In genomic region chr5:177552839-177553455, GRCh38 we compare ENCODE assay signal across 8 cellular contexts. TPM values are rescaled to one million over a fixed set of nuclear protein-coding genes. Genes with fewer than 3 reads are reported as not detected.
DNase-seq lines count a peak whose midpoint lies in the region; ATAC-seq, FAIRE-seq and TF ChIP-seq lines count a peak whose summit lies in the region.

No MANE protein-coding gene starts in this region.

- no peaks in the 10 kb centered on the region for H3K9me3 Mint-ChIP-seq in activated naive CD4-positive, alpha-beta T cell treated with anti-CD3 and anti-CD28 coated beads, Interleukin-2, amount 10 ng/mL, durations not matched to agents 7 days and 5 days

- peaks cover 16% of the 10 kb centered on the region for H3K36me3 Mint-ChIP-seq in activated naive CD4-positive, alpha-beta T cell treated with anti-CD3 and anti-CD28 coated beads, Interleukin-2, amount 10 ng/mL, durations not matched to agents 7 days and 5 days

- no TSS peak for BruUV-seq in GM12878 (replicated peaks; lab: Mats Ljungman, UMichigan)

- H3K27ac Mint-ChIP-seq in activated naive CD4-positive, alpha-beta T cell treated with anti-CD3 and anti-CD28 coated beads, Interleukin-2, amount 10 ng/mL, durations not matched to agents 7 days and 5 days = peak overlapping the region; percentile 28

- peak overlapping the region; percentile 57; the same call in 1 of the 2 replicates for H3K27ac ChIP-seq in GM12878 (ENCODE audit: control insufficient read depth, insufficient read depth)
- peak overlapping the region; percentile 43 to 77 (median 65) for H3K27ac ChIP-seq in right lobe of liver
- H3K27ac ChIP-seq in upper lobe of right lung = peak overlapping the region; percentile 73

- SMC1A ChIA-PET in GM12878 (lab: Charles Lee; ENCODE audit: uncharacterized antibody, unreplicated experiment) = interaction anchor here (1.1 to 1.4 kb wide), 3 partner anchors 32 to 163 kb away, joined by 3 to 4 read pairs (median 3); no protein-coding TSS in a partner anchor

- H3K79me2 ChIP-seq in GM12878 (ENCODE audit: control insufficient read depth, insufficient read depth, low read length) = peaks cover 24% of the 10 kb centered on the region

- POLR2A ChIA-PET in GM12878 (lab: Charles Lee) = interaction anchor here (1.2 kb wide), 1 partner anchor 583 kb away, joined by 3 read pairs; no protein-coding TSS in a partner anchor

- H3K4me1 Mint-ChIP-seq in activated naive CD4-positive, alpha-beta T cell treated with anti-CD3 and anti-CD28 coated beads, Interleukin-2, amount 10 ng/mL, durations not matched to agents 7 days and 5 days = peaks cover 47% of the 10 kb centered on the region

- H2AFZ ChIP-seq in GM12878 (ENCODE audit: control insufficient read depth, low read depth, low read length) = no peak overlapping the region

- H4K20me1 ChIP-seq in GM12878 (ENCODE audit: control insufficient read depth, insufficient read depth) = no peaks in the 10 kb centered on the region; the same call in 1 of the 2 replicates

- intact Hi-C loops in GM12878 (cut with micrococcal nuclease; ENCODE audit: unreplicated experiment) = loop anchor here (5.0 kb wide), 1 partner anchor 36 kb away; the partner anchor contains the start of gene DDX41
- intact Hi-C loops in right lobe of liver (cut with DNase I) = no loop called here
- intact Hi-C loops in upper lobe of right lung (cut with DNase I) = no loop called here

- TF ChIP-seq CTCF in GM12878 (IDR thresholded peaks at IDR 0.05 in 2 of 3, conservative IDR thresholded peaks at IDR 0.05 in 1 of 3; ENCODE audit: control insufficient read depth in 2 of 3, extremely low read depth in 1 of 3, insufficient read depth in 1 of 3, low read depth in 3 of 3, low read length in 3 of 3) (no peak), right lobe of liver (IDR thresholded peaks at IDR 0.05) (no peak), upper lobe of right lung (IDR thresholded peaks at IDR 0.05) (no peak)

- H3K9me3 ChIP-seq in GM12878 (replicated peaks; ENCODE audit: control insufficient read depth, insufficient read depth, low read length) (no peaks in the 10 kb centered on the region), right lobe of liver (no peaks in the 10 kb centered on the region), upper lobe of right lung (no peaks in the 10 kb centered on the region)

- TF ChIP-seq POLR2A in GM12878 (IDR thresholded peaks at IDR 0.05; ENCODE audit: low read depth, low read length) = no peak
- no peak for TF ChIP-seq POLR2A in right lobe of liver (IDR thresholded peaks at IDR 0.05)

- H3K4me3 ChIP-seq in GM12878 = peak overlapping the region; percentile 92
- peak overlapping the region; percentile 65 to 89 (median 78) for H3K4me3 ChIP-seq in right lobe of liver
- H3K4me3 ChIP-seq in upper lobe of right lung = peak overlapping the region; percentile 95

- peaks cover 8% of the 10 kb centered on the region for H3K4me1 ChIP-seq in GM12878 (ENCODE audit: control insufficient read depth, insufficient read depth, low read length)
- peaks cover 0 to 22% (median 9%) of the 10 kb centered on the region in 4 donors for H3K4me1 ChIP-seq in right lobe of liver
- H3K4me1 ChIP-seq in upper lobe of right lung = peaks cover 13% of the 10 kb centered on the region

- H3K36me3 ChIP-seq in GM12878 (ENCODE audit: control insufficient read depth in 2 of 2, insufficient read depth in 2 of 2, low read length in 1 of 2) (0 out of 4 replicates have a peak, but pooled peaks cover 0 to 3% of the 10 kb centered on the region in 2 experiments), right lobe of liver (no peaks in the 10 kb centered on the region), upper lobe of right lung (peaks cover 21% of the 10 kb centered on the region)

- in situ Hi-C loops in GM12878 (cut with MboI) = no loop called here

- H3K4me2 ChIP-seq in GM12878 (ENCODE audit: control insufficient read depth, insufficient read depth) = peak overlapping the region; percentile 91

- DNase-seq in activated naive CD4-positive, alpha-beta T cell treated with anti-CD3 and anti-CD28 coated beads, Interleukin-2, amount 10 ng/mL, durations not matched to agents 7 days and 5 days = no peak
- DNase-seq in activated naive CD4-positive, alpha-beta T cell treated with Interleukin-2 at 50 U/mL for 16 hours = no peak
- no peak for DNase-seq in GM12878 (ENCODE audit: low read depth, low spot score)
- DNase-seq in right lobe of liver = peak; percentile 30 to 75 (median 68)
- DNase-seq in upper lobe of right lung = no peak
- DNase-seq in Ammon's horn (ENCODE audit: low spot score) = no peak

- no peaks in the 10 kb centered on the region for H3K27me3 Mint-ChIP-seq in activated naive CD4-positive, alpha-beta T cell treated with anti-CD3 and anti-CD28 coated beads, Interleukin-2, amount 10 ng/mL, durations not matched to agents 7 days and 5 days

- RAD21 ChIA-PET in GM12878 (lab: Charles Lee; ENCODE audit: unreplicated experiment) = no interaction called here

- H3K27me3 ChIP-seq in GM12878 (replicated peaks in 1 of 2; ENCODE audit: control insufficient read depth in 2 of 2, insufficient read depth in 2 of 2, low read length in 1 of 2) = no peaks in the 10 kb centered on the region
- no peaks in the 10 kb centered on the region for H3K27me3 ChIP-seq in right lobe of liver
- no peaks in the 10 kb centered on the region for H3K27me3 ChIP-seq in upper lobe of right lung

- TF ChIP-seq EP300 in GM12878 (IDR thresholded peaks at IDR 0.05; ENCODE audit: borderline replicate concordance in 1 of 2, control insufficient read depth in 1 of 2, low read depth in 2 of 2, low read length in 2 of 2) = no peak

- FAIRE-seq in GM12878 (lab: Jason Lieb, UNC) = no peak

- ATAC-seq in GM12878 (no peak), right lobe of liver (peak; percentile 60 to 72 (median 70)), upper lobe of right lung (no peak), HG03520 (IDR thresholded peaks at IDR 0.05; ENCODE audit: unreplicated experiment) (no peak), GM19035 (IDR thresholded peaks at IDR 0.05; ENCODE audit: unreplicated experiment) (no peak)

- TF ChIP-seq RAD21 in GM12878 (IDR thresholded peaks at IDR 0.05; ENCODE audit: insufficient read depth, low read depth, low read length) = no peak

- WGBS in GM12878 (ENCODE audit: insufficient coverage, insufficient replicate concordance, low lambda C conversion rate, missing lambda C conversion rate) = 77% methylated on average over 16 of the region's 16 CpGs
- 19% methylated on average over 7 of the region's 16 CpGs for WGBS in right lobe of liver (ENCODE audit: insufficient coverage, low coverage, low lambda C conversion rate, missing lambda C conversion rate)

- CTCF ChIA-PET in activated naive CD4-positive, alpha-beta T cell treated with anti-CD3 and anti-CD28 coated beads, Interleukin-2, amount 10 ng/mL, durations not matched to agents 7 days and 5 days (lab: Charles Lee) = interaction anchor here (1.2 kb wide), 1 partner anchor 32 kb away, joined by 3 read pairs; no protein-coding TSS in a partner anchor
- CTCF ChIA-PET in GM12878 (lab: Yijun Ruan, JAX) = interaction anchor here (0.7 to 1.1 kb wide), 2 partner anchors 46 to 243 kb away, joined by 3 read pairs; no protein-coding TSS in a partner anchor

- H3K4me3 Mint-ChIP-seq in activated naive CD4-positive, alpha-beta T cell treated with anti-CD3 and anti-CD28 coated beads, Interleukin-2, amount 10 ng/mL, durations not matched to agents 7 days and 5 days = peak overlapping the region; percentile 70

- peak overlapping the region; percentile 76 for H3K9ac ChIP-seq in GM12878 (ENCODE audit: control insufficient read depth, insufficient read depth, low read length)

RNA-seq across cellular contexts. Expression of gene FAM193B, which starts 1.4 kb away (rescaled TPM):
- 77.1 and 93.7 TPM in 2 replicates for total RNA-seq in GM12878 (2013; cell fraction: nucleolus; rRNA removed)
- total RNA-seq in GM12878 (2014; rRNA removed) = 29.3 and 32.4 TPM in 2 replicates
- 22.6 and 26.2 TPM in 2 replicates for total RNA-seq in GM12878 (2014; rRNA removed; fragmentation: Illumina TruSeq; extraction: Trizol)
- 34.3 and 47.0 TPM in 2 replicates for total RNA-seq in GM12878 (2021)
- polyA plus RNA-seq in GM12878 (2011; ENCODE audit: low read depth) = 40.4 TPM
- polyA plus RNA-seq in GM12878 (2011; rRNA removed) = 26.7 and 37.8 TPM in 2 replicates
- 33.1 and 39.8 TPM in 2 replicates for polyA plus RNA-seq in GM12878 (2011; cell fraction: cytosol; rRNA removed)
- 225 and 240 TPM in 2 replicates for polyA plus RNA-seq in GM12878 (2011; cell fraction: nucleus; rRNA removed)
- polyA plus RNA-seq in GM12878 (2012) = 50.5 and 58.2 TPM in 2 replicates
- 10.7 and 27.6 TPM in 2 replicates for polyA plus RNA-seq in GM12878 (2014; fragmentation: Illumina TruSeq; extraction: Trizol)
- 10 to 100 TPM in 1 of 2 experiments, 1 to 10 TPM in 1; 3.3 to 11.1 TPM for polyA plus RNA-seq in GM12878 (2014; fragmentation: Nextera tagmentation; extraction: Ambion mirVana)
- 44.1 and 51.8 TPM in 2 replicates for polyA plus RNA-seq in GM12878 (2014; rRNA removed)
- polyA plus RNA-seq in GM12878 (2016; fragmentation: Nextera tagmentation; extraction: Ambion mirVana) = 10 to 100 TPM in 1 of 2 experiments, 1 to 10 TPM in 1; 9.0 to 14.5 TPM
- polyA minus RNA-seq in GM12878 (2011; rRNA and poly(A)+ RNA removed) = 11.3 and 19.0 TPM in 2 replicates
- 10.3 and 14.2 TPM in 2 replicates for polyA minus RNA-seq in GM12878 (2011; cell fraction: cytosol; rRNA and poly(A)+ RNA removed)
- polyA minus RNA-seq in GM12878 (2011; cell fraction: nucleus; rRNA and poly(A)+ RNA removed) = 25.0 and 38.2 TPM in 2 replicates
- total RNA-seq in right lobe of liver = 10 to 100 TPM; 22.1 to 55.4 (median 39.2) TPM
- 76.3 TPM for total RNA-seq in upper lobe of right lung

RNA-seq across cellular contexts. Expression of gene DDX41, which starts 36.2 kb away (rescaled TPM):
- 139 and 149 TPM in 2 replicates for total RNA-seq in GM12878 (2013; cell fraction: nucleolus; rRNA removed)
- total RNA-seq in GM12878 (2014; rRNA removed) (184 and 215 TPM in 2 replicates), GM12878 (2014; rRNA removed; fragmentation: Illumina TruSeq; extraction: Trizol) (56.3 and 59.3 TPM in 2 replicates), GM12878 (2021) (136 and 149 TPM in 2 replicates), right lobe of liver (10 to 100 TPM; 35.1 to 64.8 (median 47.9) TPM), upper lobe of right lung (61.6 TPM)
- 86.4 TPM for polyA plus RNA-seq in GM12878 (2011; ENCODE audit: low read depth)
- polyA plus RNA-seq in GM12878 (2011; rRNA removed) (83.0 and 114 TPM in 2 replicates), GM12878 (2014; fragmentation: Illumina TruSeq; extraction: Trizol) (36.1 and 59.5 TPM in 2 replicates), GM12878 (2014; fragmentation: Nextera tagmentation; extraction: Ambion mirVana) (10 to 100 TPM; 32.7 to 67.6 TPM), GM12878 (2014; rRNA removed) (176 and 216 TPM in 2 replicates), GM12878 (2016; fragmentation: Nextera tagmentation; extraction: Ambion mirVana) (100 to 1,000 TPM in 1 of 2 experiments, 10 to 100 TPM in 1; 85.9 to 101 TPM)
- polyA plus RNA-seq in GM12878 (2011; cell fraction: cytosol; rRNA removed) = 164 and 232 TPM in 2 replicates
- polyA plus RNA-seq in GM12878 (2011; cell fraction: nucleus; rRNA removed) = 533 and 587 TPM in 2 replicates
- polyA plus RNA-seq in GM12878 (2012) = 160 and 166 TPM in 2 replicates
- 125 and 201 TPM in 2 replicates for polyA minus RNA-seq in GM12878 (2011; rRNA and poly(A)+ RNA removed)
- 40.6 and 85.2 TPM in 2 replicates for polyA minus RNA-seq in GM12878 (2011; cell fraction: cytosol; rRNA and poly(A)+ RNA removed)
- 141 and 184 TPM in 2 replicates for polyA minus RNA-seq in GM12878 (2011; cell fraction: nucleus; rRNA and poly(A)+ RNA removed)

RNA-seq across cellular contexts. Expression of gene TMED9, which starts 39.1 kb away (rescaled TPM):
- total RNA-seq in GM12878 (2013; cell fraction: nucleolus; rRNA removed) = 67.6 and 67.8 TPM in 2 replicates
- total RNA-seq in GM12878 (2014; rRNA removed) = 36.2 and 44.8 TPM in 2 replicates
- total RNA-seq in GM12878 (2014; rRNA removed; fragmentation: Illumina TruSeq; extraction: Trizol) = 40.3 and 44.9 TPM in 2 replicates
- 121 and 127 TPM in 2 replicates for total RNA-seq in GM12878 (2021)
- polyA plus RNA-seq in GM12878 (2011; ENCODE audit: low read depth) = 76.7 TPM
- 96.0 and 138 TPM in 2 replicates for polyA plus RNA-seq in GM12878 (2011; rRNA removed)
- 152 and 160 TPM in 2 replicates for polyA plus RNA-seq in GM12878 (2011; cell fraction: cytosol; rRNA removed)
- 55.1 and 67.2 TPM in 2 replicates for polyA plus RNA-seq in GM12878 (2011; cell fraction: nucleus; rRNA removed)
- polyA plus RNA-seq in GM12878 (2012) = 162 and 175 TPM in 2 replicates
- polyA plus RNA-seq in GM12878 (2014; fragmentation: Illumina TruSeq; extraction: Trizol) = 41.8 and 89.6 TPM in 2 replicates
- polyA plus RNA-seq in GM12878 (2014; fragmentation: Nextera tagmentation; extraction: Ambion mirVana) = 10 to 100 TPM; 35.7 to 46.6 TPM
- polyA plus RNA-seq in GM12878 (2014; rRNA removed) = 144 and 157 TPM in 2 replicates
- 100 to 1,000 TPM; 125 to 136 TPM for polyA plus RNA-seq in GM12878 (2016; fragmentation: Nextera tagmentation; extraction: Ambion mirVana)
- 130 and 153 TPM in 2 replicates for polyA minus RNA-seq in GM12878 (2011; rRNA and poly(A)+ RNA removed)
- 29.7 and 39.8 TPM in 2 replicates for polyA minus RNA-seq in GM12878 (2011; cell fraction: cytosol; rRNA and poly(A)+ RNA removed)
- polyA minus RNA-seq in GM12878 (2011; cell fraction: nucleus; rRNA and poly(A)+ RNA removed) = 32.4 and 35.7 TPM in 2 replicates
- 100 to 1,000 TPM in 5 of 6 experiments, 10 to 100 TPM in 1; 81.8 to 149 (median 133) TPM for total RNA-seq in right lobe of liver
- 133 TPM for total RNA-seq in upper lobe of right lung

RNA-seq across cellular contexts. Expression of gene DOK3, which starts 43.3 kb away (rescaled TPM):
- 146 and 175 TPM in 2 replicates for total RNA-seq in GM12878 (2013; cell fraction: nucleolus; rRNA removed)
- total RNA-seq in GM12878 (2014; rRNA removed) = 48.8 and 52.6 TPM in 2 replicates
- total RNA-seq in GM12878 (2014; rRNA removed; fragmentation: Illumina TruSeq; extraction: Trizol) = 16.4 and 17.7 TPM in 2 replicates
- 95.3 and 107 TPM in 2 replicates for total RNA-seq in GM12878 (2021)
- 36.3 TPM for polyA plus RNA-seq in GM12878 (2011; ENCODE audit: low read depth)
- polyA plus RNA-seq in GM12878 (2011; rRNA removed) = 26.3 and 51.5 TPM in 2 replicates
- 68.7 and 85.6 TPM in 2 replicates for polyA plus RNA-seq in GM12878 (2011; cell fraction: cytosol; rRNA removed)
- polyA plus RNA-seq in GM12878 (2011; cell fraction: nucleus; rRNA removed) = 247 and 263 TPM in 2 replicates
- polyA plus RNA-seq in GM12878 (2012) = 84.1 and 86.7 TPM in 2 replicates
- polyA plus RNA-seq in GM12878 (2014; fragmentation: Illumina TruSeq; extraction: Trizol) = 42.7 and 47.0 TPM in 2 replicates
- polyA plus RNA-seq in GM12878 (2014; fragmentation: Nextera tagmentation; extraction: Ambion mirVana) = 1 to 10 TPM; 6.6 to 8.0 TPM
- polyA plus RNA-seq in GM12878 (2014; rRNA removed) = 89.0 and 112 TPM in 2 replicates
- polyA plus RNA-seq in GM12878 (2016; fragmentation: Nextera tagmentation; extraction: Ambion mirVana) = 10 to 100 TPM; 53.7 to 68.5 TPM
- polyA minus RNA-seq in GM12878 (2011; rRNA and poly(A)+ RNA removed) = 19.3 and 39.3 TPM in 2 replicates
- 25.3 and 28.3 TPM in 2 replicates for polyA minus RNA-seq in GM12878 (2011; cell fraction: cytosol; rRNA and poly(A)+ RNA removed)
- 35.3 and 49.6 TPM in 2 replicates for polyA minus RNA-seq in GM12878 (2011; cell fraction: nucleus; rRNA and poly(A)+ RNA removed)
- 1 to 10 TPM; 2.5 to 6.6 (median 3.9) TPM for total RNA-seq in right lobe of liver
- 45.6 TPM for total RNA-seq in upper lobe of right lung

RNA-seq across cellular contexts. Expression of gene B4GALT7, which starts 47.0 kb away (rescaled TPM):
- total RNA-seq in GM12878 (2013; cell fraction: nucleolus; rRNA removed) = 26.8 and 28.4 TPM in 2 replicates
- total RNA-seq in GM12878 (2014; rRNA removed) (22.9 and 23.2 TPM in 2 replicates), GM12878 (2014; rRNA removed; fragmentation: Illumina TruSeq; extraction: Trizol) (8.4 and 9.8 TPM in 2 replicates), GM12878 (2021) (22.5 and 23.6 TPM in 2 replicates), right lobe of liver (10 to 100 TPM in 5 of 6 experiments, 1 to 10 TPM in 1; 9.3 to 28.7 (median 14.1) TPM), upper lobe of right lung (23.2 TPM)
- 10.5 TPM for polyA plus RNA-seq in GM12878 (2011; ENCODE audit: low read depth)
- polyA plus RNA-seq in GM12878 (2011; rRNA removed) (3.1 and 7.2 TPM in 2 replicates), GM12878 (2014; fragmentation: Illumina TruSeq; extraction: Trizol) (2.4 and 8.3 TPM in 2 replicates), GM12878 (2014; fragmentation: Nextera tagmentation; extraction: Ambion mirVana) (1 to 10 TPM in 1 of 2 experiments, under 1 TPM in 1; 0.34 to 2.3 TPM), GM12878 (2014; rRNA removed) (23.2 and 24.5 TPM in 2 replicates), GM12878 (2016; fragmentation: Nextera tagmentation; extraction: Ambion mirVana) (10 to 100 TPM; 25.9 to 27.3 TPM)
- 11.3 and 16.8 TPM in 2 replicates for polyA plus RNA-seq in GM12878 (2011; cell fraction: cytosol; rRNA removed)
- polyA plus RNA-seq in GM12878 (2011; cell fraction: nucleus; rRNA removed) = 28.7 and 28.9 TPM in 2 replicates
- 17.3 and 18.5 TPM in 2 replicates for polyA plus RNA-seq in GM12878 (2012)
- 6.2 and 11.6 TPM in 2 replicates for polyA minus RNA-seq in GM12878 (2011; rRNA and poly(A)+ RNA removed)
- polyA minus RNA-seq in GM12878 (2011; cell fraction: cytosol; rRNA and poly(A)+ RNA removed) = 4.4 and 4.5 TPM in 2 replicates
- 10.5 and 17.5 TPM in 2 replicates for polyA minus RNA-seq in GM12878 (2011; cell fraction: nucleus; rRNA and poly(A)+ RNA removed)

Comparison
In these comparisons a context has a peak if more than half of its experiments do, and no peak if none do; other contexts are left out.
1. DNase-seq: peak in right lobe of liver (3 of 3); none in activated naive CD4-positive, alpha-beta T cell treated with anti-CD3 and anti-CD28 coated beads, Interleukin-2, amount 10 ng/mL, durations not matched to agents 7 days and 5 days (single experiment), activated naive CD4-positive, alpha-beta T cell treated with Interleukin-2 at 50 U/mL for 16 hours (single experiment), GM12878 (single experiment), upper lobe of right lung (single experiment) and Ammon's horn (single experiment).
2. ATAC-seq: peak in right lobe of liver (4 of 4); none in GM12878 (single experiment), upper lobe of right lung (single experiment), HG03520 (single experiment) and GM19035 (single experiment).
3. Peak in every context shown above with its lines, with median percentiles within 50 percentile points of each other: H3K27ac ChIP-seq and H3K4me3 ChIP-seq.